ENCODE assay signal across 3 cellular contexts in genomic region chr9:33549418-33549817, GRCh38. TPM values are rescaled to one million over a fixed set of nuclear protein-coding genes. Genes with fewer than 3 reads are reported as not detected.
"Had no signal": no experiment of that assay in that cellular context is flagged by ENCODE, and none has a peak within 500 bp of the region (broad histone marks: within the 10 kb centered on the region; RNA-seq: fewer than 3 reads in every experiment).

No MANE protein-coding gene starts in this region.

RNA-seq across cellular contexts. Expression of gene ANKRD18B, which starts 25.4 kb away (rescaled TPM):
- total RNA-seq: activated B cell treated with CpG ODN at 0.5 μM for 24 hours, fibroblast of villous mesenchyme, tibial nerve had no signal
